In genomic region chr16:82995286-82995926, GRCh38 we compare ENCODE assay signal across 13 cellular contexts.
DNase-seq lines count a peak whose midpoint lies in the region; TF ChIP-seq lines count a peak whose summit lies in the region.
"Had no signal": no experiment of that assay in that cellular context is flagged by ENCODE, and none has a peak within 500 bp of the region (broad histone marks: within the 10 kb centered on the region; RNA-seq: fewer than 3 reads in every experiment).

No MANE protein-coding gene starts in this region.

- no peaks in the 10 kb centered on the region for H3K27me3 ChIP-seq in duodenal mucosa (ENCODE audit: control insufficient read depth in 1 of 2, insufficient read depth in 2 of 2, low read length in 2 of 2)
- H3K27me3 ChIP-seq: sigmoid colon had no signal

- no peak for TF ChIP-seq CTCF in retinal pigment epithelial cell (conservative IDR thresholded peaks at IDR 0.05; ENCODE audit: low read depth, low read length)

- H3K27ac ChIP-seq in duodenal mucosa (ENCODE audit: low read depth, low read length) = no peak overlapping the region
- H3K27ac ChIP-seq: SK-N-MC had no signal

- H3K9me3 ChIP-seq in duodenal mucosa (ENCODE audit: control insufficient read depth in 1 of 2, low read length in 2 of 2) = no peaks in the 10 kb centered on the region
- H3K9me3 ChIP-seq: sigmoid colon had no signal

- H3K4me3 ChIP-seq in duodenal mucosa (ENCODE audit: low read depth in 1 of 2, low read length in 2 of 2) = peak overlapping the region; percentile 9 to 24
- peak overlapping the region; percentile 38 for H3K4me3 ChIP-seq in retinal pigment epithelial cell (ENCODE audit: low read length)
- H3K4me3 ChIP-seq: sigmoid colon, SK-N-MC had no signal

- DNase-seq in COLO668 (lab: John Stamatoyannopoulos, UW; ENCODE audit: unreplicated experiment) = peak; percentile 58
- DNase-seq in M059J (ENCODE audit: low read depth) = peak; percentile 59
- no peak for DNase-seq in retinal pigment epithelial cell (ENCODE audit: low read depth)
- DNase-seq in NCI-H2029 treated with DMSO at 0.1 percent for 48 hours (lab: John Stamatoyannopoulos, UW) = no peak
- DNase-seq in ecto neural progenitor cell (ENCODE audit: low spot score) = no peak
- no peak for DNase-seq in NCI-H524 (lab: John Stamatoyannopoulos, UW)
- no peak for DNase-seq in stimulated activated CD4-positive, alpha-beta T cell treated with anti-CD3 and anti-CD28 coated beads, Interleukin-12 subunit alpha, Interleukin-12 subunit beta, amount 100 ng/mL, for 4 hours
- DNase-seq: activated CD4-positive, alpha-beta T cell treated with anti-CD3 and anti-CD28 coated beads, Interleukin-2, amount 50 U/mL, for 4 hours; activated naive CD8-positive, alpha-beta T cell treated with anti-CD3 and anti-CD28 coated beads for 36 hours; activated T-cell treated with anti-CD3 and anti-CD28 coated beads, Interleukin-2, amount 50 U/mL, for 48 hours; sigmoid colon had no signal

- no peak overlapping the region for H3K9ac ChIP-seq in duodenal mucosa (ENCODE audit: low read depth in 1 of 2, low read length in 2 of 2)

- H3K4me1 ChIP-seq in duodenal mucosa (ENCODE audit: control insufficient read depth in 1 of 2, insufficient read depth in 2 of 2, low read length in 2 of 2) = peaks cover 33 to 58% of the 10 kb centered on the region in 2 donors
- H3K4me1 ChIP-seq: sigmoid colon had no signal

- H3K36me3 ChIP-seq in duodenal mucosa (ENCODE audit: control insufficient read depth in 1 of 2, insufficient read depth in 2 of 2, low read length in 2 of 2) = no peaks in the 10 kb centered on the region
- H3K36me3 ChIP-seq: sigmoid colon had no signal

Comparison
In these comparisons a context has a peak if more than half of its experiments do, and no peak if none do; other contexts are left out.
1. DNase-seq: peak in COLO668 (single experiment) and M059J (single experiment); none in retinal pigment epithelial cell (single experiment), NCI-H2029 treated with DMSO at 0.1 percent for 48 hours (single experiment), ecto neural progenitor cell (single experiment), NCI-H524 (0 of 2) and stimulated activated CD4-positive, alpha-beta T cell treated with anti-CD3 and anti-CD28 coated beads, Interleukin-12 subunit alpha, Interleukin-12 subunit beta, amount 100 ng/mL, for 4 hours (single experiment).